In genomic region chr4:121800961-121801714, GRCh38 we compare ENCODE assay signal across 8 cellular contexts. TPM values are rescaled to one million over a fixed set of nuclear protein-coding genes. Genes with fewer than 3 reads are reported as not detected.
DNase-seq lines count a peak whose midpoint lies in the region; ATAC-seq and TF ChIP-seq lines count a peak whose summit lies in the region.

TSS of gene EXOSC9 (plus strand) at chr4:121801323. CDS start at chr4:121801425, 102 bp downstream.

- peak within 1 kb of the TSS; percentile 62 for H3K27ac ChIP-seq in PC-9
- peak within 1 kb of the TSS; percentile 80 to 89 for H3K27ac ChIP-seq in mucosa of rectum (ENCODE audit: low read depth in 2 of 2, low read length in 2 of 2)

- H2AFZ ChIP-seq in PC-9 = peak within 1 kb of the TSS; percentile 99

- H3K4me1 ChIP-seq in PC-9 (replicated peaks; ENCODE audit: insufficient read depth) = peaks cover 18% of the 10 kb centered on the region
- peaks cover 0 to 7% of the 10 kb centered on the region in 2 donors for H3K4me1 ChIP-seq in mucosa of rectum (ENCODE audit: control insufficient read depth in 2 of 2, insufficient read depth in 2 of 2, low read length in 2 of 2)

- CTCF ChIA-PET in PC-9 (lab: Charles Lee) = no interaction called here

- peaks cover 14% of the 10 kb centered on the region; the same call in 1 of the 2 replicates for H3K36me3 ChIP-seq in PC-9 (ENCODE audit: low read depth)
- peaks cover 4 to 14% of the 10 kb centered on the region in 2 donors for H3K36me3 ChIP-seq in mucosa of rectum (ENCODE audit: control insufficient read depth in 2 of 2, insufficient read depth in 2 of 2, low read length in 2 of 2)

- H3F3A ChIP-seq in PC-9 (ENCODE audit: insufficient read depth, low read depth) = no peaks in the 10 kb centered on the region

- H3K9me3 ChIP-seq in PC-9 (ENCODE audit: insufficient read depth, low read depth) (no peaks in the 10 kb centered on the region), mucosa of rectum (ENCODE audit: control insufficient read depth in 2 of 2, low read length in 2 of 2) (no peaks in the 10 kb centered on the region)

- TSS peak; percentile 71 for BruUV-seq in PC-9 (replicated peaks; lab: Mats Ljungman, UMichigan)

- intact Hi-C loops in PC-9 (cut with micrococcal nuclease; ENCODE audit: unreplicated experiment) = loop anchor here (1.0 to 5.0 kb wide), 2 partner anchors 22 to 104 kb away; partner anchors contain the start of genes ANXA5 and CCNA2

- H3K27me3 ChIP-seq in PC-9 (ENCODE audit: insufficient read depth, low read depth) (no peaks in the 10 kb centered on the region), mucosa of rectum (ENCODE audit: control insufficient read depth in 2 of 2, insufficient read depth in 2 of 2, low read length in 2 of 2) (peaks cover 0 to 2% of the 10 kb centered on the region in 2 donors)

- POLR2A ChIA-PET in PC-9 (lab: Charles Lee; ENCODE audit: unreplicated experiment) = interaction anchor here (0.7 kb wide), 1 partner anchor 641 kb away, joined by 4 read pairs; no protein-coding TSS in a partner anchor

- peaks cover 19% of the 10 kb centered on the region for H3K79me2 ChIP-seq in PC-9 (ENCODE audit: low read depth)

- ATAC-seq in GM21576 (IDR thresholded peaks at IDR 0.05; ENCODE audit: unreplicated experiment) = peak; percentile 77

- peak; percentile 71 for DNase-seq in DMS114 treated with DMSO at 0.1 percent for 48 hours (lab: John Stamatoyannopoulos, UW; ENCODE audit: unreplicated experiment)
- peak; percentile 91 for DNase-seq in Jurkat, Clone E6-1 (ENCODE audit: low read depth, low spot score)
- DNase-seq in PC-9 = peak; percentile 85 to 92
- DNase-seq in activated T-cell treated with anti-CD3 and anti-CD28 coated beads, Interleukin-2, amount 50 U/mL, for 1 hour = peak; percentile 96
- DNase-seq in epithelial cell of proximal tubule (ENCODE audit: low read depth) = peak; percentile 61
- DNase-seq in stimulated activated CD8-positive, alpha-beta memory T cell treated with anti-CD3 and anti-CD28 coated beads, Interleukin-4, amount 100 ng/mL, for 48 hours = peak; percentile 98

- peak within 1 kb of the TSS; percentile 89 for H3K4me2 ChIP-seq in PC-9

- H4K20me1 ChIP-seq in PC-9 (ENCODE audit: insufficient read depth) = no peaks in the 10 kb centered on the region

- no peaks in the 10 kb centered on the region for H3K9me2 ChIP-seq in PC-9 (ENCODE audit: insufficient read depth)

- TF ChIP-seq CTCF in PC-9 (conservative IDR thresholded peaks at IDR 0.05) = no peak
- no peak for TF ChIP-seq CTCF in epithelial cell of proximal tubule (conservative IDR thresholded peaks at IDR 0.05; ENCODE audit: low read depth, low read length)

- H3K4me3 ChIP-seq in Jurkat, Clone E6-1 (ENCODE audit: low read length) = peak within 1 kb of the TSS; percentile 94
- H3K4me3 ChIP-seq in PC-9 (peak within 1 kb of the TSS; percentile 87), epithelial cell of proximal tubule (ENCODE audit: low read depth, low read length) (peak within 1 kb of the TSS; percentile 81), mucosa of rectum (ENCODE audit: low read length in 2 of 2) (peak within 1 kb of the TSS; percentile 86 to 87)

- peak within 1 kb of the TSS; percentile 76 to 89 for H3K9ac ChIP-seq in mucosa of rectum (ENCODE audit: low read depth in 1 of 2, low read length in 2 of 2)

RNA-seq across cellular contexts. Expression of gene EXOSC9, which starts in this region (rescaled TPM):
- polyA plus RNA-seq in Jurkat, Clone E6-1 (2012; ENCODE audit: insufficient read depth, insufficient read length) = 120 TPM
- total RNA-seq in PC-9 (2021) (23.0 and 29.9 TPM in 2 replicates), epithelial cell of proximal tubule (55.5 and 71.1 TPM in 2 replicates)

Comparison
In these comparisons a context has a peak if more than half of its experiments do, and no peak if none do; other contexts are left out.
1. Peak in every context shown above with its lines: DNase-seq, ATAC-seq, H3K4me3 ChIP-seq and H3K27ac ChIP-seq.